ENCODE assay signal across 12 cellular contexts in genomic region chr5:64506567-64507321, GRCh38. TPM values are rescaled to one million over a fixed set of nuclear protein-coding genes. Genes with fewer than 3 reads are reported as not detected.
DNase-seq lines count a peak whose midpoint lies in the region; ATAC-seq and TF ChIP-seq lines count a peak whose summit lies in the region.
"Had no signal": no experiment of that assay in that cellular context is flagged by ENCODE, and none has a peak within 500 bp of the region (broad histone marks: within the 10 kb centered on the region; RNA-seq: fewer than 3 reads in every experiment).

No MANE protein-coding gene starts in this region.

- POLR2A ChIA-PET in HEK293T (lab: Yijun Ruan, JAX) = no interaction called here

- H3K27ac ChIP-seq in HUES6 (ENCODE audit: low read depth, low read length) = no peak overlapping the region
- H3K27ac ChIP-seq in subcutaneous abdominal adipose tissue (ENCODE audit: low read depth, low read length) = no peak overlapping the region
- H3K27ac ChIP-seq: SJSA1 had no signal

- H3K4me3 Mint-ChIP-seq in chondrocyte (ENCODE audit: unreplicated experiment) = peak overlapping the region; percentile 70
- H3K4me3 Mint-ChIP-seq: activated T-helper 17 cell treated with anti-CD3 and anti-CD28 coated beads, Interleukin-2, amount 50 U/mL, for 72 hours; stimulated activated naive CD8-positive, alpha-beta T cell treated with anti-CD3 and anti-CD28 coated beads, Interleukin-15, Interleukin-2, amounts not matched to agents 100 ng/mL and 50 ng/mL, for 24 hours had no signal

- CTCF ChIA-PET in HEK293T (lab: Yijun Ruan, JAX) = no interaction called here

- H3K27me3 Mint-ChIP-seq in chondrocyte (ENCODE audit: low read depth) = peaks cover 64% of the 10 kb centered on the region

- no peak overlapping the region for H3K27ac Mint-ChIP-seq in chondrocyte (ENCODE audit: unreplicated experiment)
- H3K27ac Mint-ChIP-seq: activated T-helper 17 cell treated with anti-CD3 and anti-CD28 coated beads, Interleukin-2, amount 50 U/mL, for 72 hours; stimulated activated naive CD8-positive, alpha-beta T cell treated with anti-CD3 and anti-CD28 coated beads, Interleukin-15, Interleukin-2, amounts not matched to agents 100 ng/mL and 50 ng/mL, for 24 hours had no signal

- ATAC-seq in HG03442 (IDR thresholded peaks at IDR 0.05; ENCODE audit: unreplicated experiment) = no peak
- ATAC-seq in HG03565 (IDR thresholded peaks at IDR 0.05; ENCODE audit: unreplicated experiment) = no peak
- ATAC-seq: activated T-helper 17 cell treated with anti-CD3 and anti-CD28 coated beads, Interleukin-2, amount 50 U/mL, for 72 hours had no signal

- TF ChIP-seq CTCF in chondrocyte (IDR thresholded peaks at IDR 0.05) = no peak

- H3K9me3 ChIP-seq in HUES6 (ENCODE audit: control insufficient read depth, insufficient read depth, low read depth, low read length) (no peaks in the 10 kb centered on the region), subcutaneous abdominal adipose tissue (ENCODE audit: control insufficient read depth in 5 of 5, low read length in 5 of 5) (no peaks in the 10 kb centered on the region)
- H3K9me3 ChIP-seq: SJSA1 had no signal

- H3K9ac ChIP-seq in HUES6 (ENCODE audit: low read length) (no peak overlapping the region), subcutaneous abdominal adipose tissue (ENCODE audit: low read length in 5 of 5) (peak overlapping the region in 1 of 5 donors; percentile 68)

- H3K36me3 ChIP-seq in HUES6 (ENCODE audit: control insufficient read depth, insufficient read depth, low read length) = no peaks in the 10 kb centered on the region
- no peaks in the 10 kb centered on the region for H3K36me3 ChIP-seq in subcutaneous abdominal adipose tissue (ENCODE audit: control insufficient read depth in 5 of 5, insufficient read depth in 5 of 5, low read length in 5 of 5)
- H3K36me3 ChIP-seq: SJSA1 had no signal

- peaks cover 1% of the 10 kb centered on the region for H3K36me3 Mint-ChIP-seq in chondrocyte (ENCODE audit: low read depth)

- peak overlapping the region; percentile 61 for H3K4me3 ChIP-seq in HUES6 (ENCODE audit: low read depth, low read length)
- H3K4me3 ChIP-seq in subcutaneous abdominal adipose tissue (ENCODE audit: low read depth in 1 of 5, low read length in 5 of 5) = peak overlapping the region; percentile 66 to 74 (median 71)
- H3K4me3 ChIP-seq: SJSA1 had no signal

- peaks cover 97% of the 10 kb centered on the region for H3K27me3 ChIP-seq in HUES6 (ENCODE audit: control insufficient read depth, insufficient read depth, low read length)
- H3K27me3 ChIP-seq in subcutaneous abdominal adipose tissue (ENCODE audit: control insufficient read depth in 5 of 5, insufficient read depth in 4 of 5, low read length in 5 of 5) = peaks cover 6 to 11% (median 8%) of the 10 kb centered on the region in 5 donors

- peak; percentile 90 for DNase-seq in chondrocyte (ENCODE audit: low spot score)
- DNase-seq in left kidney (ENCODE audit: low read depth, low spot score) = peak; percentile 65
- no peak for DNase-seq in AG20443 (ENCODE audit: low spot score)
- no peak for DNase-seq in HEK293T (ENCODE audit: extremely low spot score)

- peaks cover 18% of the 10 kb centered on the region for H3K4me1 ChIP-seq in HUES6 (ENCODE audit: control insufficient read depth, insufficient read depth, low read length)
- H3K4me1 ChIP-seq in subcutaneous abdominal adipose tissue (ENCODE audit: control insufficient read depth in 5 of 5, insufficient read depth in 5 of 5, low read length in 5 of 5) = peaks cover 0 to 25% (median 20%) of the 10 kb centered on the region in 5 donors

- H3K4me1 Mint-ChIP-seq in chondrocyte (ENCODE audit: low read depth) = peaks cover 13% of the 10 kb centered on the region
- H3K4me1 Mint-ChIP-seq: activated T-helper 17 cell treated with anti-CD3 and anti-CD28 coated beads, Interleukin-2, amount 50 U/mL, for 72 hours had no signal

- no peaks in the 10 kb centered on the region for H3K9me3 Mint-ChIP-seq in chondrocyte (ENCODE audit: low read depth)
- H3K9me3 Mint-ChIP-seq: stimulated activated naive CD8-positive, alpha-beta T cell treated with anti-CD3 and anti-CD28 coated beads, Interleukin-15, Interleukin-2, amounts not matched to agents 100 ng/mL and 50 ng/mL, for 24 hours had no signal

TF ChIP-seq in HEK293T, 16 proteins besides CTCF, POLR2A, EP300 and RAD21:
- TF ChIP-seq SUZ12 (IDR thresholded peaks at IDR 0.05) = no peak
- no peak for TF ChIP-seq ZNF384 (IDR thresholded peaks at IDR 0.05)
- no peak for TF ChIP-seq FOXK2 (IDR thresholded peaks at IDR 0.05)
- no peak for TF ChIP-seq TARDBP (IDR thresholded peaks at IDR 0.05)
- no peak for TF ChIP-seq PKNOX1 (IDR thresholded peaks at IDR 0.05)
- no peak for TF ChIP-seq FOXA1 (IDR thresholded peaks at IDR 0.05)
- no peak for TF ChIP-seq SP1 (IDR thresholded peaks at IDR 0.05)
- TF ChIP-seq ARNT (IDR thresholded peaks at IDR 0.05) = no peak
- TF ChIP-seq CTBP1 (IDR thresholded peaks at IDR 0.05; ENCODE audit: borderline replicate concordance) = no peak
- no peak for TF ChIP-seq NFRKB (IDR thresholded peaks at IDR 0.05)

RNA-seq across cellular contexts. Expression of gene RGS7BP, which starts 0.9 kb away (rescaled TPM):
- not detected in 3 replicates for total RNA-seq in chondrocyte
- total RNA-seq: activated T-helper 17 cell treated with anti-CD3 and anti-CD28 coated beads, Interleukin-2, amount 50 U/mL, for 72 hours; mononuclear cell; SJSA1 had no signal

Comparison
In these comparisons a context has a peak if more than half of its experiments do, and no peak if none do; other contexts are left out.
1. DNase-seq: peak in chondrocyte (single experiment) and left kidney (single experiment); none in AG20443 (single experiment) and HEK293T (single experiment).